In genomic region chrX:70166601-70167590, GRCh38 we compare ENCODE assay signal across 9 cellular contexts. TPM values are rescaled to one million over a fixed set of nuclear protein-coding genes. Genes with fewer than 3 reads are reported as not detected.
A peak's percentile ranks its signal among the peaks of the same experiment; 100 is the strongest.
DNase-seq lines count a peak whose midpoint lies in the region; TF ChIP-seq lines count a peak whose summit lies in the region.
"Had no signal": no experiment of that assay in that cellular context is flagged by ENCODE, and none has a peak within 500 bp of the region (broad histone marks: within the 10 kb centered on the region; RNA-seq: fewer than 3 reads in every experiment).

No MANE protein-coding gene starts in this region.

- DNase-seq in DMS53 treated with DMSO at 0.1 percent for 48 hours (lab: John Stamatoyannopoulos, UW; ENCODE audit: unreplicated experiment) (peak; percentile 5), HT1080 (ENCODE audit: low read depth) (peak; percentile 86), astrocyte of the cerebellum (ENCODE audit: low read depth) (peak; percentile 37), NCI-H774 (lab: John Stamatoyannopoulos, UW) (no peak), NCI-H1436 (lab: John Stamatoyannopoulos, UW) (no peak), dedifferentiated amniotic fluid mesenchymal stem cell (ENCODE audit: extremely low spot score) (no peak)
- DNase-seq: body of pancreas, immature natural killer cell had no signal

- in situ Hi-C loops in astrocyte of the cerebellum (cut with HindIII; ENCODE audit: low sequenced_read_pairs) = no loop called here

- H3K36me3 ChIP-seq in mesodermal cell (ENCODE audit: control insufficient read depth, insufficient read depth, low read length) = peaks cover 34% of the 10 kb centered on the region

- H3K9me3 ChIP-seq in mesodermal cell (ENCODE audit: control insufficient read depth, low read length) = no peaks in the 10 kb centered on the region
- H3K9me3 ChIP-seq: body of pancreas had no signal

- 81% methylated on average over 4 of the region's 19 CpGs; no CpG with 5 or more reads in 1 of the 2 experiments for whole genome bisulfite sequencing in mesodermal cell (ENCODE audit: insufficient coverage in 2 of 2), 2 experiments

- no peak overlapping the region for H3K4me3 ChIP-seq in astrocyte of the cerebellum (ENCODE audit: low read depth, low read length)
- H3K4me3 ChIP-seq in mesodermal cell (ENCODE audit: extremely low read depth, insufficient read depth, low read length, poor library complexity, severe bottlenecking) = no peak overlapping the region
- H3K4me3 ChIP-seq: body of pancreas had no signal

- peaks cover 22% of the 10 kb centered on the region for H3K4me1 ChIP-seq in mesodermal cell (ENCODE audit: control insufficient read depth, insufficient read depth, low read length, poor library complexity, severe bottlenecking)
- H3K4me1 ChIP-seq: body of pancreas had no signal

- TF ChIP-seq CTCF in astrocyte of the cerebellum (IDR thresholded peaks at IDR 0.05; ENCODE audit: low read depth, low read length, missing control alignments) = no peak

- peak overlapping the region; percentile 92 for H3K27ac ChIP-seq in mesodermal cell (ENCODE audit: low read depth, low read length, severe bottlenecking)
- H3K27ac ChIP-seq: body of pancreas had no signal

RNA-seq across cellular contexts. Expression of gene DGAT2L6, which starts 10.4 kb away (rescaled TPM):
- total RNA-seq in HT1080 (2014; rRNA removed; shearing (Covaris generic)) = not detected in 2 replicates
- polyA plus RNA-seq in HT1080 (2015; cell fraction: cytosol; rRNA removed) = not detected in 2 replicates
- not detected in 2 replicates for polyA plus RNA-seq in HT1080 (2015; cell fraction: nucleus; rRNA removed)
- polyA plus RNA-seq in mesodermal cell (2013, experiment 1 of 2) = not detected
- polyA plus RNA-seq in mesodermal cell (2013, experiment 2 of 2) = not detected
- total RNA-seq: body of pancreas had no signal
- polyA plus RNA-seq: immature natural killer cell had no signal

RNA-seq across cellular contexts. Expression of gene IGBP1, which starts 33.6 kb away (rescaled TPM):
- 37.4 and 39.7 TPM in 2 replicates for total RNA-seq in HT1080 (2014; rRNA removed; shearing (Covaris generic))
- polyA plus RNA-seq in HT1080 (2015; cell fraction: cytosol; rRNA removed) = 42.0 and 44.9 TPM in 2 replicates
- 26.5 and 31.4 TPM in 2 replicates for polyA plus RNA-seq in HT1080 (2015; cell fraction: nucleus; rRNA removed)
- 57.4 TPM for polyA plus RNA-seq in mesodermal cell (2013, experiment 1 of 2)
- polyA plus RNA-seq in mesodermal cell (2013, experiment 2 of 2) = 59.8 TPM

Comparison
In these comparisons a context has a peak if more than half of its experiments do, and no peak if none do; other contexts are left out.
1. DNase-seq: peak in DMS53 treated with DMSO at 0.1 percent for 48 hours (single experiment), HT1080 (single experiment) and astrocyte of the cerebellum (single experiment); none in NCI-H774 (single experiment), NCI-H1436 (single experiment) and dedifferentiated amniotic fluid mesenchymal stem cell (single experiment).